In the genomic region with DNA sequence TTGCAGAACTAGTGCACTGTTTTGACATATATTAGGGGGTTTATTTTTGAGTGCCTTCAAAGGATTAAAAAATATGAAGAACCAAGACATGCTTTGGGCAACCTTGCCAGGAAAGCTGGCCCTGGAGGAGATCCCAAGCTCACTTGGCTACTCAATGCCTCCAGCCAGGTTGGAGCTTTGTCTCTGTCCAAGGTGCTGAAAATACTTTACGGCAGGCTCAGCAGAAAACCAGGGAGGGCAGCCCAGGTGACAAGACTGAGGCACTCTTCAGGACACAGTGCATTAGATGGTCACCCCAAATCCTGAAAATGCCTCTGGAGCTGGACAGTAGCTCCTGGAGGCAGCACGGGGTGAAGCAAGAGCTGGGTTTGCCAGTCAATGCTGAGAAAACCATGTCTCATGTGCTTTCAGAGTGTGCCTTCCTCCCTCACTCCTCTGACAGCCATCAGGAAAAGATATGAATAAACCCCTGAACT, we compare ENCODE assay signal across 9 cellular contexts. TPM values are rescaled to one million over a fixed set of nuclear protein-coding genes. Genes with fewer than 3 reads are reported as not detected.
A peak's percentile ranks its signal among the peaks of the same experiment; 100 is the strongest.
DNase-seq lines count a peak whose midpoint lies in the region; ATAC-seq and TF ChIP-seq lines count a peak whose summit lies in the region.
"Had no signal": no experiment of that assay in that cellular context is flagged by ENCODE, and none has a peak within 500 bp of the region (broad histone marks: within the 10 kb centered on the region; RNA-seq: fewer than 3 reads in every experiment).

No MANE protein-coding gene starts in this region.

- peaks cover 84% of the 10 kb centered on the region for H3K27me3 Mint-ChIP-seq in activated naive CD4-positive, alpha-beta T cell treated with anti-CD3 and anti-CD28 coated beads, Interleukin-2, amount 10 ng/mL, durations not matched to agents 7 days and 5 days
- peaks cover 9% of the 10 kb centered on the region for H3K27me3 Mint-ChIP-seq in endothelial cell (ENCODE audit: unreplicated experiment)

- H3K36me3 Mint-ChIP-seq in activated naive CD4-positive, alpha-beta T cell treated with anti-CD3 and anti-CD28 coated beads, Interleukin-2, amount 10 ng/mL, durations not matched to agents 7 days and 5 days = no peaks in the 10 kb centered on the region
- no peaks in the 10 kb centered on the region for H3K36me3 Mint-ChIP-seq in endothelial cell (ENCODE audit: low read depth, unreplicated experiment)

- CTCF ChIA-PET in activated naive CD4-positive, alpha-beta T cell treated with anti-CD3 and anti-CD28 coated beads, Interleukin-2, amount 10 ng/mL, durations not matched to agents 7 days and 5 days (lab: Charles Lee) = interaction anchor here (0.7 to 6.0 kb wide), 16 partner anchors 8 to 108 kb away, joined by 3 to 91 read pairs (median 4); no protein-coding TSS in a partner anchor

- no peaks in the 10 kb centered on the region for H3K9me3 Mint-ChIP-seq in activated naive CD4-positive, alpha-beta T cell treated with anti-CD3 and anti-CD28 coated beads, Interleukin-2, amount 10 ng/mL, durations not matched to agents 7 days and 5 days
- H3K9me3 Mint-ChIP-seq in endothelial cell (ENCODE audit: unreplicated experiment) = no peaks in the 10 kb centered on the region

- DNase-seq in activated naive CD4-positive, alpha-beta T cell treated with anti-CD3 and anti-CD28 coated beads, Interleukin-2, amount 10 ng/mL, durations not matched to agents 7 days and 5 days = peak; percentile 72
- no peak for DNase-seq in activated naive CD4-positive, alpha-beta T cell treated with anti-CD3 and anti-CD28 coated beads, Interleukin-2, amount 50 U/mL, for 16 hours
- DNase-seq in RPMI7951 (ENCODE audit: low read depth) (peak; percentile 22), endothelial cell (ENCODE audit: low spot score) (peak; percentile 55), renal cortical epithelial cell (ENCODE audit: low read depth) (peak; percentile 38)
- DNase-seq: glutamatergic neuron had no signal

- peaks cover 28% of the 10 kb centered on the region for H3K4me1 Mint-ChIP-seq in activated naive CD4-positive, alpha-beta T cell treated with anti-CD3 and anti-CD28 coated beads, Interleukin-2, amount 10 ng/mL, durations not matched to agents 7 days and 5 days
- H3K4me1 Mint-ChIP-seq in endothelial cell (ENCODE audit: unreplicated experiment) = peaks cover 14% of the 10 kb centered on the region

- H3K27ac Mint-ChIP-seq in activated naive CD4-positive, alpha-beta T cell treated with anti-CD3 and anti-CD28 coated beads, Interleukin-2, amount 10 ng/mL, durations not matched to agents 7 days and 5 days = no peak overlapping the region
- no peak overlapping the region for H3K27ac Mint-ChIP-seq in endothelial cell (ENCODE audit: unreplicated experiment)

- ATAC-seq in HG02798 (IDR thresholded peaks at IDR 0.05; ENCODE audit: poor library complexity, unreplicated experiment) = no peak
- ATAC-seq in HG03439 (IDR thresholded peaks at IDR 0.05; ENCODE audit: unreplicated experiment) = no peak
- ATAC-seq in HG02970 (IDR thresholded peaks at IDR 0.05; ENCODE audit: low FRiP score, unreplicated experiment) = no peak

- no peak overlapping the region for H3K4me3 Mint-ChIP-seq in activated naive CD4-positive, alpha-beta T cell treated with anti-CD3 and anti-CD28 coated beads, Interleukin-2, amount 10 ng/mL, durations not matched to agents 7 days and 5 days
- no peak overlapping the region for H3K4me3 Mint-ChIP-seq in endothelial cell (ENCODE audit: unreplicated experiment)

- TF ChIP-seq CTCF in endothelial cell (IDR thresholded peaks at IDR 0.05; ENCODE audit: unreplicated experiment) = no peak

RNA-seq across cellular contexts. Expression of gene KCNH2, which starts 5.8 kb away (rescaled TPM):
- not detected in 2 replicates for total RNA-seq in RPMI7951 (2014; rRNA removed; shearing (Covaris generic))
- total RNA-seq in endothelial cell (ENCODE audit: unreplicated experiment) = 3.4 TPM
- 1.2 and 2.3 TPM in 2 replicates for total RNA-seq in renal cortical epithelial cell

RNA-seq across cellular contexts. Expression of gene NOS3, which starts 6.9 kb away (rescaled TPM):
- 0.12 and 0.39 TPM in 2 replicates for total RNA-seq in RPMI7951 (2014; rRNA removed; shearing (Covaris generic))
- 102 TPM for total RNA-seq in endothelial cell (ENCODE audit: unreplicated experiment)
- 0.15 and 0.35 TPM in 2 replicates for total RNA-seq in renal cortical epithelial cell

RNA-seq across cellular contexts. Expression of gene ATG9B, which starts 40.4 kb away (rescaled TPM):
- total RNA-seq in RPMI7951 (2014; rRNA removed; shearing (Covaris generic)) = 0.24 TPM in 1 of 2 replicates, not detected in the other
- total RNA-seq in endothelial cell (ENCODE audit: unreplicated experiment) (0.85 TPM), renal cortical epithelial cell (0.10 TPM in 1 of 2 replicates, not detected in the other)

RNA-seq across cellular contexts. Expression of gene ABCB8, which starts 44.3 kb away (rescaled TPM):
- total RNA-seq in RPMI7951 (2014; rRNA removed; shearing (Covaris generic)) = 26.9 and 27.8 TPM in 2 replicates
- total RNA-seq in endothelial cell (ENCODE audit: unreplicated experiment) (17.4 TPM), renal cortical epithelial cell (31.0 and 43.4 TPM in 2 replicates)

Comparison
In these comparisons a context has a peak if more than half of its experiments do, and no peak if none do; other contexts are left out.
1. RNA of gene NOS3, which starts 6.9 kb away (total RNA-seq): 102 TPM in endothelial cell (single experiment); 0.15 to 0.35 TPM in renal cortical epithelial cell and 0.12 to 0.39 TPM in RPMI7951; every median in the first group is over 10 times any median in the second.